In the genomic region with DNA sequence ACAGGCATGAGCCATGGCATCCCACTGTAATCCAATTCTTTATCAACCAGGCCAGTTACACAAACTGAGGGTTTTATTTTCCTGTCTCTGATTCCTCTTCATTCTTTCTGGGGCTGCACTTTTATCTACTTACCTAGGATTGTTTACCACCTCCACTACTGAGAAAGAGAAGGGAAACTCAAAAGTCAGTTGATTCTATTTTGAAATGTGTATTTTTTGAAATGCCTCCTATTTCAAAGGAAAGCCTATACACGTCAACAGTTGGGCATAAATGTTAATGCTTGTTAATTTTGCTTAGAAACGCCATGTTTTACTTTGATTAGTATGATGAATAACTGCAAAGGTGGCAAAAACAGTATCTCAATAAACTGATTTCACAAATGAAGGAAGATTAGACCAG, we compare ENCODE assay signal across 22 cellular contexts.
"Had no signal": no experiment of that assay in that cellular context is flagged by ENCODE, and none has a peak within 500 bp of the region (broad histone marks: within the 10 kb centered on the region; RNA-seq: fewer than 3 reads in every experiment).

No MANE protein-coding gene starts in this region.

- ATAC-seq: body of pancreas, heart left ventricle, left cardiac atrium, pancreas, psoas muscle had no signal

- H3K4me3 Mint-ChIP-seq: dendritic cell treated with granulocyte-macrophage colony-stimulating factor and Interleukin-4, amounts not matched to agents 40 ng/mL and 50 ng/mL, for 4 days; nephron; type B pancreatic cell had no signal

- DNase-seq: activated CD4-positive, alpha-beta T cell treated with anti-CD3 and anti-CD28 coated beads, Interleukin-2, amount 50 U/mL, for 48 hours; activated CD4-positive, CD25-positive, alpha-beta regulatory T cell treated with anti-CD3 and anti-CD28 coated beads, Interleukin-2, amount 50 U/mL, for 72 hours; activated CD8-positive, alpha-beta memory T cell treated with anti-CD3 and anti-CD28 coated beads, Interleukin-2, amount 50 U/mL, for 48 hours; activated gamma-delta T cell; activated T-cell treated with anti-CD3 and anti-CD28 coated beads, Interleukin-2, amount 50 U/mL, for 48 hours; anterior cingulate cortex; body of pancreas; effector CD4-positive, alpha-beta T cell; heart left ventricle; left cardiac atrium; midbrain; pancreas; psoas muscle; spleen; stimulated activated CD4-positive, alpha-beta T cell treated with anti-CD3 and anti-CD28 coated beads, Interleukin-4, amount 100 ng/mL, for 1 hour; stimulated activated naive CD4-positive, alpha-beta T cell; SW 1271; testis; WERI-Rb-1 had no signal

- H3K9me3 Mint-ChIP-seq: dendritic cell treated with granulocyte-macrophage colony-stimulating factor and Interleukin-4, amounts not matched to agents 40 ng/mL and 50 ng/mL, for 4 days; nephron; type B pancreatic cell had no signal

- H3K27ac Mint-ChIP-seq: dendritic cell treated with granulocyte-macrophage colony-stimulating factor and Interleukin-4, amounts not matched to agents 40 ng/mL and 50 ng/mL, for 4 days; nephron; type B pancreatic cell had no signal

- H3K27me3 Mint-ChIP-seq: dendritic cell treated with granulocyte-macrophage colony-stimulating factor and Interleukin-4, amounts not matched to agents 40 ng/mL and 50 ng/mL, for 4 days; type B pancreatic cell had no signal
